In the genomic region with DNA sequence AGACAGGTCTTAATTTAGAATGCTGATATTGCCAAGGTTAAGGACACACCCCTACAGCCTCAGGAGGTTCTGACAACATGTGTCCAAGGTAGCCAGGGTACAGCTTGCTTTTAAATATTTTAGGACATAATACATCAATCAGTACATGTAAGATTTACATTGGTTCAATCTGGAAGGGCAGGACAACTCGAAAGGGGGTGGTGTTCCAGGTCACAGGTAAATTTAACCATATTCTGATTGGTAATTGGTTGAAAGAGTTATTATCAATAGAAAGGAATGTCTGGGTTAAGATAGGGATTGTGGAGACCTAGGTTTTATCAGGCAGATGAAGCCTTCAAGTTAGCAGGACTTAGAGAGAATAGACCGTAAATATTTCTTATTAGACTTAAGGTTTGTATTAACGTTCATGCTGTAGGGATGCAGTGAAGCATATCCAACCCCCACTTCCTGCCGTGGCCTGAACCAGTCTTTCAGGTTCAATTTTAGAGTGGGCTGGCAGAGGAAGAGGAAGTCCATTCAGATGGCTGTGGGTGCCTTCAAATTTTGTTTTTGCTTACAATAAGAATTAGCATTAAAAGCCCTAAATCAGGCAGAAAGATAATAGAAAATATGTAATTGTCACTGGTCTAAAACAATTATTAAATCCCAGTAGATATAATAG, we compare ENCODE assay signal across 11 cellular contexts.
DNase-seq lines count a peak whose midpoint lies in the region; ATAC-seq and TF ChIP-seq lines count a peak whose summit lies in the region.
"Had no signal": no experiment of that assay in that cellular context is flagged by ENCODE, and none has a peak within 500 bp of the region (broad histone marks: within the 10 kb centered on the region; RNA-seq: fewer than 3 reads in every experiment).

No MANE protein-coding gene starts in this region.

- H3K4me1 ChIP-seq in hepatocyte (ENCODE audit: insufficient read depth), result no peaks in the 10 kb centered on the region
- H3K4me1 ChIP-seq: SJSA1 had no signal

- 72% methylated on average over 4 of the region's 4 CpGs for WGBS in hepatocyte (ENCODE audit: low lambda C conversion rate, missing lambda C conversion rate)

- H4K20me1 ChIP-seq in hepatocyte (ENCODE audit: insufficient read depth, poor library complexity, severe bottlenecking), result no peaks in the 10 kb centered on the region

- peak; percentile 14 for DNase-seq in germinal center (ENCODE audit: low spot score)
- no peak for DNase-seq in NCI-H187 (lab: John Stamatoyannopoulos, UW)
- DNase-seq in hepatocyte (ENCODE audit: low spot score), result no peak
- DNase-seq in mesenteric fat pad (ENCODE audit: low spot score), result no peak
- no peak for DNase-seq in iPS-NIHi11 (ENCODE audit: low spot score)
- DNase-seq: activated T-cell treated with anti-CD3 and anti-CD28 coated beads, Interleukin-2, amount 50 U/mL, for 48 hours had no signal

- H3K27me3 ChIP-seq in hepatocyte, result no peaks in the 10 kb centered on the region
- H3K27me3 ChIP-seq: SJSA1 had no signal

- no peak overlapping the region for H3K27ac ChIP-seq in hepatocyte
- H3K27ac ChIP-seq: KMS-11, SJSA1 had no signal

- H3K79me2 ChIP-seq in hepatocyte, result no peaks in the 10 kb centered on the region

- H3K4me3 ChIP-seq in hepatocyte, result no peak overlapping the region
- H3K4me3 ChIP-seq: SJSA1 had no signal

- no peaks in the 10 kb centered on the region for H3K9me2 ChIP-seq in hepatocyte (replicated peaks; ENCODE audit: insufficient read depth)

- H3K9me3 ChIP-seq in hepatocyte (ENCODE audit: low read depth), result no peaks in the 10 kb centered on the region
- H3K9me3 ChIP-seq: SJSA1 had no signal

- no peak overlapping the region for H2AFZ ChIP-seq in hepatocyte

- TF ChIP-seq CTCF in hepatocyte (IDR thresholded peaks at IDR 0.05; ENCODE audit: poor library complexity), result no peak

- ATAC-seq in GM18520 (IDR thresholded peaks at IDR 0.05; ENCODE audit: unreplicated experiment) (peak; percentile 86), GM21576 (IDR thresholded peaks at IDR 0.05; ENCODE audit: unreplicated experiment) (peak; percentile 99), HG03354 (IDR thresholded peaks at IDR 0.05; ENCODE audit: poor library complexity, severe bottlenecking, unreplicated experiment) (peak; percentile 99)

- H3K4me2 ChIP-seq in hepatocyte, result no peak overlapping the region
- H3K4me2 ChIP-seq: KMS-11 had no signal

- H3K36me3 ChIP-seq in hepatocyte (replicated peaks; ENCODE audit: insufficient read depth, low read depth), result no peaks in the 10 kb centered on the region
- H3K36me3 ChIP-seq: SJSA1 had no signal
